ENCODE assay signal across 10 cellular contexts in genomic region chr3:103440539-103441113, GRCh38.
DNase-seq lines count a peak whose midpoint lies in the region; ATAC-seq, FAIRE-seq and TF ChIP-seq lines count a peak whose summit lies in the region.
"Had no signal": no experiment of that assay in that cellular context is flagged by ENCODE, and none has a peak within 500 bp of the region (broad histone marks: within the 10 kb centered on the region; RNA-seq: fewer than 3 reads in every experiment).

No MANE protein-coding gene starts in this region.

- no peaks in the 10 kb centered on the region for H3K4me1 Mint-ChIP-seq in astrocyte (ENCODE audit: low read depth, unreplicated experiment)

- H3K79me2 ChIP-seq in astrocyte (ENCODE audit: insufficient read depth, low read length): no peaks in the 10 kb centered on the region

- no peak for TF ChIP-seq POLR2A in gastroesophageal sphincter (IDR thresholded peaks at IDR 0.05)

- no peaks in the 10 kb centered on the region for H4K20me1 ChIP-seq in astrocyte (ENCODE audit: insufficient read depth, low read length)

- H3K9me3 ChIP-seq in AG04450 (ENCODE audit: control insufficient read depth, insufficient read depth, low read length): 0 out of 2 replicates have a peak, but pooled peaks cover 3% of the 10 kb centered on the region
- peaks cover 8% of the 10 kb centered on the region for H3K9me3 ChIP-seq in astrocyte (ENCODE audit: insufficient read depth, low read depth, low read length)
- no peaks in the 10 kb centered on the region for H3K9me3 ChIP-seq in effector memory CD4-positive, alpha-beta T cell (ENCODE audit: control insufficient read depth, low read length)
- no peaks in the 10 kb centered on the region for H3K9me3 ChIP-seq in gastroesophageal sphincter

- H3K4me3 Mint-ChIP-seq in astrocyte (ENCODE audit: unreplicated experiment): no peak overlapping the region

- H3K9me3 Mint-ChIP-seq in astrocyte (ENCODE audit: unreplicated experiment): peaks cover 9% of the 10 kb centered on the region

- H3K9ac ChIP-seq in astrocyte (ENCODE audit: low read length): no peak overlapping the region

- H3K4me3 ChIP-seq in AG04450 (ENCODE audit: low read depth, low read length) (no peak overlapping the region), astrocyte (ENCODE audit: insufficient read depth, low read depth, low read length) (no peak overlapping the region), gastroesophageal sphincter (no peak overlapping the region)
- no peak overlapping the region for H3K4me3 ChIP-seq in effector memory CD4-positive, alpha-beta T cell (ENCODE audit: insufficient read depth, low read depth, low read length, poor library complexity, severe bottlenecking)

- POLR2A ChIA-PET in AG04450 (lab: Yijun Ruan, JAX): no interaction called here

- no peak for FAIRE-seq in astrocyte (lab: Jason Lieb, UNC)
- FAIRE-seq: colon had no signal

- TF ChIP-seq EP300 in gastroesophageal sphincter (IDR thresholded peaks at IDR 0.05): no peak

- no peaks in the 10 kb centered on the region for H3K4me1 ChIP-seq in astrocyte (ENCODE audit: insufficient read depth, low read length)
- no peaks in the 10 kb centered on the region for H3K4me1 ChIP-seq in effector memory CD4-positive, alpha-beta T cell (ENCODE audit: control insufficient read depth, insufficient read depth, low read length, poor library complexity, severe bottlenecking)
- no peaks in the 10 kb centered on the region for H3K4me1 ChIP-seq in gastroesophageal sphincter

- TF ChIP-seq CTCF in AG04450 (IDR thresholded peaks at IDR 0.05; ENCODE audit: low read depth, low read length): peak; percentile 51
- peak; percentile 27 for TF ChIP-seq CTCF in astrocyte (IDR thresholded peaks at IDR 0.05; ENCODE audit: insufficient read depth, low read depth, low read length)
- TF ChIP-seq CTCF in gastroesophageal sphincter (IDR thresholded peaks at IDR 0.05): peak in 1 of 4 experiments; percentile 17

- DNase-seq in AG04450 (ENCODE audit: low read depth, low spot score) (no peak), astrocyte (ENCODE audit: low read depth) (peak; percentile 44), NCI-H2227 (lab: John Stamatoyannopoulos, UW; ENCODE audit: unreplicated experiment) (no peak), NCI-H2196 treated with DMSO at 0.1 percent for 48 hours (lab: John Stamatoyannopoulos, UW; ENCODE audit: unreplicated experiment) (no peak)
- no peak for DNase-seq in effector memory CD4-positive, alpha-beta T cell
- DNase-seq: occipital lobe had no signal

- no peak overlapping the region for H2AFZ ChIP-seq in astrocyte (ENCODE audit: low read depth, low read length)

- H3K27me3 ChIP-seq in AG04450 (ENCODE audit: control insufficient read depth, insufficient read depth, low read length) (no peaks in the 10 kb centered on the region), astrocyte (ENCODE audit: insufficient read depth, low read length) (no peaks in the 10 kb centered on the region), gastroesophageal sphincter (no peaks in the 10 kb centered on the region)
- H3K27me3 ChIP-seq in effector memory CD4-positive, alpha-beta T cell (replicated peaks; ENCODE audit: control insufficient read depth, insufficient read depth, low read length, poor library complexity, severe bottlenecking): no peaks in the 10 kb centered on the region

- no peak overlapping the region for H3K27ac Mint-ChIP-seq in astrocyte (ENCODE audit: unreplicated experiment)

- ATAC-seq in GM19438 (IDR thresholded peaks at IDR 0.05; ENCODE audit: low read depth, unreplicated experiment): peak; percentile 84
- ATAC-seq in HG03457 (IDR thresholded peaks at IDR 0.05; ENCODE audit: unreplicated experiment): peak; percentile 54
- ATAC-seq in gastroesophageal sphincter: no peak

- no peak overlapping the region for H3K4me2 ChIP-seq in astrocyte (ENCODE audit: low read length)

- H3K27ac ChIP-seq in AG04450 (ENCODE audit: low read depth, low read length): no peak overlapping the region
- no peak overlapping the region for H3K27ac ChIP-seq in astrocyte (ENCODE audit: low read depth, low read length)
- no peak overlapping the region for H3K27ac ChIP-seq in effector memory CD4-positive, alpha-beta T cell (ENCODE audit: insufficient read depth, low read length, poor library complexity, severe bottlenecking)
- H3K27ac ChIP-seq in gastroesophageal sphincter: no peak overlapping the region

- CTCF ChIA-PET in AG04450 (lab: Charles Lee): interaction anchor here (0.8 to 2.0 kb wide), 5 partner anchors 9 to 59 kb away, joined by 3 to 18 read pairs (median 4); no protein-coding TSS in a partner anchor

- H3K27me3 Mint-ChIP-seq in astrocyte (ENCODE audit: low read depth, unreplicated experiment): no peaks in the 10 kb centered on the region

- no peaks in the 10 kb centered on the region for H3K36me3 ChIP-seq in astrocyte (ENCODE audit: insufficient read depth, low read length)
- no peaks in the 10 kb centered on the region for H3K36me3 ChIP-seq in effector memory CD4-positive, alpha-beta T cell (ENCODE audit: control insufficient read depth, insufficient read depth, low read length)
- no peaks in the 10 kb centered on the region for H3K36me3 ChIP-seq in gastroesophageal sphincter

- no peaks in the 10 kb centered on the region for H3K36me3 Mint-ChIP-seq in astrocyte (ENCODE audit: low read depth, unreplicated experiment)
